9 cellular contexts compared by ENCODE assay signal in genomic region chr1:9449106-9449627, GRCh38.
DNase-seq lines count a peak whose midpoint lies in the region; ATAC-seq, FAIRE-seq and TF ChIP-seq lines count a peak whose summit lies in the region.
"Had no signal": no experiment of that assay in that cellular context is flagged by ENCODE, and none has a peak within 500 bp of the region (broad histone marks: within the 10 kb centered on the region; RNA-seq: fewer than 3 reads in every experiment).

No MANE protein-coding gene starts in this region.

- no peak for TF ChIP-seq POLR2A in endothelial cell of umbilical vein (IDR thresholded peaks at IDR 0.05; ENCODE audit: low read depth, low read length)
- TF ChIP-seq POLR2A in uterus (IDR thresholded peaks at IDR 0.05), result no peak

- H3K27me3 ChIP-seq in MG63 (no peaks in the 10 kb centered on the region), endothelial cell of umbilical vein (ENCODE audit: control insufficient read depth in 2 of 2, insufficient read depth in 2 of 2, low read length in 2 of 2) (no peaks in the 10 kb centered on the region), uterus (no peaks in the 10 kb centered on the region)
- H3K27me3 ChIP-seq: ovary had no signal

- no peak overlapping the region for H3K27ac ChIP-seq in endothelial cell of umbilical vein (ENCODE audit: insufficient read depth, low read depth, low read length)
- peak overlapping the region; percentile 98 for H3K27ac ChIP-seq in mesodermal cell (ENCODE audit: low read depth, low read length, severe bottlenecking)
- peak overlapping the region; percentile 41 to 59 for H3K27ac ChIP-seq in uterus
- H3K27ac ChIP-seq: ovary had no signal

- POLR2A ChIA-PET in endothelial cell of umbilical vein (lab: Charles Lee), result no interaction called here

- TF ChIP-seq CTCF in endothelial cell of umbilical vein (IDR thresholded peaks at IDR 0.05; ENCODE audit: extremely low read depth in 1 of 2, insufficient read depth in 1 of 2, low read depth in 1 of 2, low read length in 2 of 2) (no peak), uterus (IDR thresholded peaks at IDR 0.05) (no peak)

- no peaks in the 10 kb centered on the region for H3K79me2 ChIP-seq in endothelial cell of umbilical vein (ENCODE audit: control insufficient read depth, insufficient read depth, low read length)

- 24 to 30% methylated on average over 2 to 6 of the region's 10 CpGs for WGBS in mesodermal cell (ENCODE audit: insufficient coverage in 2 of 2), 2 experiments

- no peak for FAIRE-seq in endothelial cell of umbilical vein (lab: Jason Lieb, UNC)

- H3K4me1 ChIP-seq in endothelial cell of umbilical vein (ENCODE audit: control insufficient read depth, extremely low read depth, insufficient read depth, low read length) (peaks cover 4% of the 10 kb centered on the region), mesodermal cell (ENCODE audit: control insufficient read depth, insufficient read depth, low read length, poor library complexity, severe bottlenecking) (peaks cover 41% of the 10 kb centered on the region), uterus (peaks cover 0 to 10% of the 10 kb centered on the region in 2 donors)

- BruUV-seq in endothelial cell of umbilical vein (replicated peaks; lab: Mats Ljungman, UMichigan), result no TSS peak

- H2AFZ ChIP-seq in endothelial cell of umbilical vein (ENCODE audit: low read depth, low read length), result no peak overlapping the region

- no peak overlapping the region for H3K9ac ChIP-seq in endothelial cell of umbilical vein (replicated peaks; ENCODE audit: extremely low read depth, insufficient read depth, low read length)

- no peaks in the 10 kb centered on the region for H3K9me3 ChIP-seq in MG63
- H3K9me3 ChIP-seq in endothelial cell of umbilical vein (replicated peaks; ENCODE audit: control insufficient read depth, insufficient read depth, low read length), result no peaks in the 10 kb centered on the region
- H3K9me3 ChIP-seq in mesodermal cell (ENCODE audit: control insufficient read depth, low read length), result no peaks in the 10 kb centered on the region
- no peaks in the 10 kb centered on the region for H3K9me3 ChIP-seq in uterus
- H3K9me3 ChIP-seq: ovary had no signal

- no peak overlapping the region for H3K4me3 ChIP-seq in MG63
- no peak overlapping the region for H3K4me3 ChIP-seq in endothelial cell of umbilical vein (replicated peaks in 1 of 3; ENCODE audit: insufficient read depth in 1 of 3, low read depth in 1 of 3, low read length in 3 of 3)
- no peak overlapping the region for H3K4me3 ChIP-seq in mesodermal cell (ENCODE audit: extremely low read depth, insufficient read depth, low read length, poor library complexity, severe bottlenecking)
- H3K4me3 ChIP-seq in uterus, result no peak overlapping the region
- H3K4me3 ChIP-seq: ovary had no signal

- CTCF ChIA-PET in endothelial cell of umbilical vein (lab: Charles Lee), result interaction anchor here (0.9 to 4.8 kb wide), 5 partner anchors 10 to 182 kb away, joined by 3 to 35 read pairs (median 4); no protein-coding TSS in a partner anchor

- intact Hi-C loops in endothelial cell of umbilical vein (cut with micrococcal nuclease), result no loop called here
- intact Hi-C loops in uterus (cut with DNase I; ENCODE audit: low total_unique reads), result no loop called here

- no peaks in the 10 kb centered on the region for H3K9me1 ChIP-seq in endothelial cell of umbilical vein (replicated peaks; ENCODE audit: control insufficient read depth, extremely low read depth, insufficient read depth, low read length)

- no peak overlapping the region for H3K4me2 ChIP-seq in endothelial cell of umbilical vein (ENCODE audit: insufficient read depth, low read length)

- peak; percentile 70 for DNase-seq in MG63
- peak; percentile 31 for DNase-seq in endothelial cell of umbilical vein (ENCODE audit: low read depth, low spot score)
- DNase-seq in uterus, result peak in 1 of 2 donors; percentile 43
- no peak for DNase-seq in KG1 (lab: John Stamatoyannopoulos, UW)
- DNase-seq: hypothalamus, ovary had no signal

- no peaks in the 10 kb centered on the region for H3K36me3 ChIP-seq in MG63
- no peaks in the 10 kb centered on the region for H3K36me3 ChIP-seq in endothelial cell of umbilical vein (ENCODE audit: control insufficient read depth in 2 of 2, extremely low read depth in 1 of 2, insufficient read depth in 2 of 2, low read length in 2 of 2)
- no peaks in the 10 kb centered on the region for H3K36me3 ChIP-seq in mesodermal cell (ENCODE audit: control insufficient read depth, insufficient read depth, low read length)
- no peaks in the 10 kb centered on the region for H3K36me3 ChIP-seq in uterus
- H3K36me3 ChIP-seq: ovary had no signal

- H4K20me1 ChIP-seq in endothelial cell of umbilical vein (replicated peaks; ENCODE audit: control insufficient read depth, extremely low read depth, insufficient read depth, low read length), result no peaks in the 10 kb centered on the region

- dilution Hi-C loops in endothelial cell of umbilical vein (cut with MboI; ENCODE audit: extremely low pct_ligation_motif_present, low sequenced_read_pairs), result no loop called here

- ATAC-seq in HG03432 (IDR thresholded peaks at IDR 0.05; ENCODE audit: unreplicated experiment) (no peak), HG02970 (IDR thresholded peaks at IDR 0.05; ENCODE audit: low FRiP score, unreplicated experiment) (no peak)

TF ChIP-seq in endothelial cell of umbilical vein, 7 proteins besides CTCF, POLR2A, EP300 and RAD21:
- TF ChIP-seq GATA2 (IDR thresholded peaks at IDR 0.05; ENCODE audit: insufficient read depth, insufficient read length, low read depth, low read length), result no peak
- no peak for TF ChIP-seq POLR2AphosphoS5 (IDR thresholded peaks at IDR 0.05; ENCODE audit: insufficient read depth, low read depth, low read length)
- no peak for TF ChIP-seq JUN (IDR thresholded peaks at IDR 0.05; ENCODE audit: borderline replicate concordance, insufficient read depth, insufficient read length, low read depth)
